9 cellular contexts compared by ENCODE assay signal in genomic region chr3:27720899-27721716, GRCh38. TPM values are rescaled to one million over a fixed set of nuclear protein-coding genes. Genes with fewer than 3 reads are reported as not detected.
DNase-seq lines count a peak whose midpoint lies in the region.
"Had no signal": no experiment of that assay in that cellular context is flagged by ENCODE, and none has a peak within 500 bp of the region (broad histone marks: within the 10 kb centered on the region; RNA-seq: fewer than 3 reads in every experiment).

No MANE protein-coding gene starts in this region.

- H4K20me1 ChIP-seq in Karpas-422 (ENCODE audit: insufficient read depth, low read depth, low read length) = no peaks in the 10 kb centered on the region

- H3K9me2 ChIP-seq in Karpas-422 (replicated peaks; ENCODE audit: insufficient read depth, low read length) = no peaks in the 10 kb centered on the region

- no peaks in the 10 kb centered on the region for H3K36me3 ChIP-seq in Karpas-422 (ENCODE audit: insufficient read depth, low read length)
- no peaks in the 10 kb centered on the region for H3K36me3 ChIP-seq in mucosa of rectum (ENCODE audit: control insufficient read depth in 2 of 2, insufficient read depth in 2 of 2, low read length in 2 of 2)

- no peaks in the 10 kb centered on the region for H3K9me3 ChIP-seq in Karpas-422 (ENCODE audit: low read length)
- no peaks in the 10 kb centered on the region for H3K9me3 ChIP-seq in mucosa of rectum (ENCODE audit: control insufficient read depth in 2 of 2, low read length in 2 of 2)

- H2AFZ ChIP-seq in Karpas-422 (ENCODE audit: low read length) = no peak overlapping the region

- H3K79me2 ChIP-seq in Karpas-422 (ENCODE audit: low read length) = no peaks in the 10 kb centered on the region

- H3K4me1 ChIP-seq in Karpas-422 (ENCODE audit: low read length) (peaks cover 3% of the 10 kb centered on the region; the same call in 1 of the 2 replicates), mucosa of rectum (ENCODE audit: control insufficient read depth in 2 of 2, insufficient read depth in 2 of 2, low read length in 2 of 2) (peaks cover 8 to 11% of the 10 kb centered on the region in 2 donors)

- DNase-seq in NCI-H345 (lab: John Stamatoyannopoulos, UW) = peak; percentile 24
- DNase-seq in NCI-H345 treated with DMSO at 0.1 percent for 48 hours (lab: John Stamatoyannopoulos, UW; ENCODE audit: unreplicated experiment) = no peak
- no peak for DNase-seq in Karpas-422
- peak; percentile 80 for DNase-seq in cerebellum (ENCODE audit: low spot score)
- DNase-seq in AG08395 (ENCODE audit: low spot score) = no peak
- no peak for DNase-seq in NCI-H146 treated with DMSO at 0.1 percent for 48 hours (lab: John Stamatoyannopoulos, UW; ENCODE audit: unreplicated experiment)
- no peak for DNase-seq in activated gamma-delta T cell (lab: John Stamatoyannopoulos, UW)

- H3K4me3 ChIP-seq in Karpas-422 (ENCODE audit: low read length) (peak overlapping the region; percentile 69), mucosa of rectum (ENCODE audit: low read length in 2 of 2) (peak overlapping the region; percentile 1 to 56)

- no peak overlapping the region for H3K27ac ChIP-seq in Karpas-422 (ENCODE audit: low read length)
- no peak overlapping the region for H3K27ac ChIP-seq in mucosa of rectum (ENCODE audit: low read depth in 2 of 2, low read length in 2 of 2)
- H3K27ac ChIP-seq: C4-2B had no signal

- H3K27me3 ChIP-seq in Karpas-422 (ENCODE audit: low read length) = no peaks in the 10 kb centered on the region
- peaks cover 54 to 67% of the 10 kb centered on the region in 2 donors for H3K27me3 ChIP-seq in mucosa of rectum (ENCODE audit: control insufficient read depth in 2 of 2, insufficient read depth in 2 of 2, low read length in 2 of 2)

- peak overlapping the region; percentile 64 for H3K4me2 ChIP-seq in Karpas-422 (ENCODE audit: low read depth, low read length, poor library complexity, severe bottlenecking)

- H3K9ac ChIP-seq in Karpas-422 (ENCODE audit: low read length) (peak overlapping the region; percentile 68), mucosa of rectum (ENCODE audit: low read depth in 1 of 2, low read length in 2 of 2) (no peak overlapping the region)

RNA-seq across cellular contexts. Expression of gene EOMES, which starts 1.0 kb away (rescaled TPM):
- 0.54 and 0.60 TPM in 2 replicates for total RNA-seq in Karpas-422 (2014; rRNA removed; shearing (Covaris generic); ENCODE audit: low replicate concordance)
- total RNA-seq in cerebellum = 55.9 TPM

Comparison
In these comparisons a context has a peak if more than half of its experiments do, and no peak if none do; other contexts are left out.
1. DNase-seq: peak in NCI-H345 (single experiment) and cerebellum (single experiment); none in NCI-H345 treated with DMSO at 0.1 percent for 48 hours (single experiment), Karpas-422 (single experiment), AG08395 (single experiment), NCI-H146 treated with DMSO at 0.1 percent for 48 hours (single experiment) and activated gamma-delta T cell (single experiment).
2. RNA of gene EOMES, which starts 1.0 kb away (total RNA-seq): 55.9 TPM in cerebellum (single experiment); 0.54 to 0.60 TPM in Karpas-422; every median in the first group is over 10 times any median in the second.